7 cellular contexts compared by ENCODE assay signal in genomic region chr5:181259283-181259682, GRCh38. TPM values are rescaled to one million over a fixed set of nuclear protein-coding genes. Genes with fewer than 3 reads are reported as not detected.
DNase-seq lines count a peak whose midpoint lies in the region; ATAC-seq and TF ChIP-seq lines count a peak whose summit lies in the region.

No MANE protein-coding gene starts in this region.

- H3K27me3 Mint-ChIP-seq in HFFc6 (ENCODE audit: insufficient read depth) = peaks cover 2% of the 10 kb centered on the region
- H3K27me3 Mint-ChIP-seq in activated CD8-positive, alpha-beta T cell treated with anti-CD3 and anti-CD28 coated beads for 36 hours = no peaks in the 10 kb centered on the region
- H3K27me3 Mint-ChIP-seq in stimulated activated naive CD8-positive, alpha-beta T cell treated with anti-CD3 and anti-CD28 coated beads, Interleukin-15, amount 100 ng/mL, for 72 hours = no peaks in the 10 kb centered on the region

- intact Hi-C loops in activated CD8-positive, alpha-beta T cell treated with anti-CD3 and anti-CD28 coated beads for 36 hours (cut with micrococcal nuclease) = no loop called here

- no peak for ATAC-seq in activated CD8-positive, alpha-beta T cell treated with anti-CD3 and anti-CD28 coated beads for 36 hours
- no peak for ATAC-seq in stimulated activated naive CD8-positive, alpha-beta T cell treated with anti-CD3 and anti-CD28 coated beads, Interleukin-15, amount 100 ng/mL, for 72 hours
- ATAC-seq in HG03442 (IDR thresholded peaks at IDR 0.05; ENCODE audit: unreplicated experiment) (no peak), HG03521 (IDR thresholded peaks at IDR 0.05; ENCODE audit: unreplicated experiment) (no peak)

- H3K4me1 Mint-ChIP-seq in HFFc6 (ENCODE audit: low read depth) = peaks cover 55% of the 10 kb centered on the region
- H3K4me1 Mint-ChIP-seq in activated CD8-positive, alpha-beta T cell treated with anti-CD3 and anti-CD28 coated beads for 36 hours (ENCODE audit: low read depth) = peaks cover 42% of the 10 kb centered on the region
- H3K4me1 Mint-ChIP-seq in stimulated activated naive CD8-positive, alpha-beta T cell treated with anti-CD3 and anti-CD28 coated beads, Interleukin-15, amount 100 ng/mL, for 72 hours = peaks cover 60% of the 10 kb centered on the region

- no peak overlapping the region for H3K27ac ChIP-seq in iPS-18a (ENCODE audit: low read length)

- peaks cover 17% of the 10 kb centered on the region for H3K4me1 ChIP-seq in iPS-18a (ENCODE audit: control insufficient read depth, low read depth, low read length)

- POLR2A ChIA-PET in activated CD8-positive, alpha-beta T cell treated with anti-CD3 and anti-CD28 coated beads for 36 hours (lab: Charles Lee) = interaction anchor here (3.3 to 35.9 kb wide), 3 partner anchors 10 to 69 kb away, joined by 22 to 746 read pairs (median 89); partner anchors contain the start of genes RACK1 and TRIM41

- H3K36me3 Mint-ChIP-seq in HFFc6 (ENCODE audit: low read depth) = peaks cover 34% of the 10 kb centered on the region
- H3K36me3 Mint-ChIP-seq in activated CD8-positive, alpha-beta T cell treated with anti-CD3 and anti-CD28 coated beads for 36 hours (ENCODE audit: low read depth) = peaks cover 52% of the 10 kb centered on the region

- H3K36me3 ChIP-seq in iPS-18a (ENCODE audit: control insufficient read depth, low read depth, low read length) = peaks cover 30% of the 10 kb centered on the region

- H3K4me3 Mint-ChIP-seq in HFFc6 = peak overlapping the region; percentile 94
- H3K4me3 Mint-ChIP-seq in activated CD8-positive, alpha-beta T cell treated with anti-CD3 and anti-CD28 coated beads for 36 hours = peak overlapping the region; percentile 93
- H3K4me3 Mint-ChIP-seq in stimulated activated naive CD8-positive, alpha-beta T cell treated with anti-CD3 and anti-CD28 coated beads, Interleukin-15, amount 100 ng/mL, for 72 hours = peak overlapping the region; percentile 97 to 99

- peak overlapping the region; percentile 92 for H3K4me3 ChIP-seq in iPS-18a (ENCODE audit: low read length)

- TF ChIP-seq CTCF in HFFc6 (IDR thresholded peaks at IDR 0.05) = no peak
- no peak for TF ChIP-seq CTCF in activated CD8-positive, alpha-beta T cell treated with anti-CD3 and anti-CD28 coated beads for 36 hours (IDR thresholded peaks at IDR 0.05)

- H3K9me3 Mint-ChIP-seq in HFFc6 = no peaks in the 10 kb centered on the region
- no peaks in the 10 kb centered on the region for H3K9me3 Mint-ChIP-seq in activated CD8-positive, alpha-beta T cell treated with anti-CD3 and anti-CD28 coated beads for 36 hours
- H3K9me3 Mint-ChIP-seq in stimulated activated naive CD8-positive, alpha-beta T cell treated with anti-CD3 and anti-CD28 coated beads, Interleukin-15, amount 100 ng/mL, for 72 hours = no peaks in the 10 kb centered on the region

- H3K27me3 ChIP-seq in iPS-18a (ENCODE audit: control insufficient read depth, insufficient read depth, low read length) = no peaks in the 10 kb centered on the region

- H3K9me3 ChIP-seq in iPS-18a (ENCODE audit: control insufficient read depth, low read depth, low read length) = no peaks in the 10 kb centered on the region

- no peak overlapping the region for H3K27ac Mint-ChIP-seq in HFFc6
- no peak overlapping the region for H3K27ac Mint-ChIP-seq in activated CD8-positive, alpha-beta T cell treated with anti-CD3 and anti-CD28 coated beads for 36 hours
- no peak overlapping the region for H3K27ac Mint-ChIP-seq in stimulated activated naive CD8-positive, alpha-beta T cell treated with anti-CD3 and anti-CD28 coated beads, Interleukin-15, amount 100 ng/mL, for 72 hours

- H3K9ac ChIP-seq in iPS-18a (ENCODE audit: low read length) = peak overlapping the region; percentile 89

- DNase-seq in HFFc6 (no peak), iPS-NIHi11 (ENCODE audit: low spot score) (no peak)
- DNase-seq in activated CD8-positive, alpha-beta T cell treated with anti-CD3 and anti-CD28 coated beads for 36 hours = no peak
- no peak for DNase-seq in stimulated activated naive CD8-positive, alpha-beta T cell treated with anti-CD3 and anti-CD28 coated beads, Interleukin-15, amount 100 ng/mL, for 72 hours

- CTCF ChIA-PET in activated CD8-positive, alpha-beta T cell treated with anti-CD3 and anti-CD28 coated beads for 36 hours (lab: Charles Lee) = interaction anchor here (2.1 to 2.2 kb wide), 2 partner anchors 8 to 10 kb away, joined by 6 to 11 read pairs; no protein-coding TSS in a partner anchor

RNA-seq across cellular contexts. Expression of gene TRIM52, which starts 1.7 kb away (rescaled TPM):
- total RNA-seq in HFFc6 (2021; fragmentation: NEBNext Ultra II Directional; extraction: Animal tissue kit (Norgen Biotek cat#: 25700)) = 1 to 10 TPM; 5.2 to 6.9 (median 5.6) TPM
- 10 to 100 TPM; 13.2 to 13.8 TPM for total RNA-seq in activated CD8-positive, alpha-beta T cell treated with anti-CD3 and anti-CD28 coated beads for 36 hours

RNA-seq across cellular contexts. Expression of gene RACK1, which starts 15.6 kb away (rescaled TPM):
- total RNA-seq in HFFc6 (2021; fragmentation: NEBNext Ultra II Directional; extraction: Animal tissue kit (Norgen Biotek cat#: 25700)) = 1,000 to 10,000 TPM; 1,737 to 2,012 (median 1,885) TPM
- total RNA-seq in activated CD8-positive, alpha-beta T cell treated with anti-CD3 and anti-CD28 coated beads for 36 hours = 1,000 to 10,000 TPM; 2,759 to 2,801 TPM

RNA-seq across cellular contexts. Expression of gene TRIM41, which starts 36.2 kb away (rescaled TPM):
- total RNA-seq in HFFc6 (2021; fragmentation: NEBNext Ultra II Directional; extraction: Animal tissue kit (Norgen Biotek cat#: 25700)) = 10 to 100 TPM; 20.3 to 24.0 (median 22.5) TPM
- total RNA-seq in activated CD8-positive, alpha-beta T cell treated with anti-CD3 and anti-CD28 coated beads for 36 hours = 10 to 100 TPM; 30.6 to 31.5 TPM

RNA-seq across cellular contexts. Expression of gene TRIM7, which starts 54.3 kb away (rescaled TPM):
- 1 to 10 TPM; 2.8 to 7.5 (median 5.3) TPM for total RNA-seq in HFFc6 (2021; fragmentation: NEBNext Ultra II Directional; extraction: Animal tissue kit (Norgen Biotek cat#: 25700))
- 1 to 10 TPM; 1.1 to 3.0 TPM for total RNA-seq in activated CD8-positive, alpha-beta T cell treated with anti-CD3 and anti-CD28 coated beads for 36 hours
